ENCODE assay signal across 14 cellular contexts in the genomic region with DNA sequence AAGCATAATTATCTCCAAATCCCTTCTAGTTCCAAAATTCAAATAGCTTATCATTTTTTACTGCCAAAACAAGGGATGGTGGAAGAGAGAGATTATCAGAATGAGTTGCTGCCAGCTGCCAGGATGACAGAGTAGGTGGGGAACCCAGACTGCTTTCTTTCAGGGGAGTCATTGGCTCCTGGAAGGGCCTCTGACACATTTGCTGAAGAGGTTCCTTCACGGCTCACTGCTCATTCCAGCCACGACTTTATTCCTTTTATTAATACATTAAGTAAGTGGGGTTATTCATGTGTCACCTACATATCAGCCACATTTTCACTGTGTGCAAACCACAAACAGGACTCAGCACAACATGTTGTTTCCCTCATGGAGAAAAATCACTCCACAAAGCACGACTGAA. TPM values are rescaled to one million over a fixed set of nuclear protein-coding genes. Genes with fewer than 3 reads are reported as not detected.
DNase-seq lines count a peak whose midpoint lies in the region; ATAC-seq and TF ChIP-seq lines count a peak whose summit lies in the region.
"Had no signal": no experiment of that assay in that cellular context is flagged by ENCODE, and none has a peak within 500 bp of the region (broad histone marks: within the 10 kb centered on the region; RNA-seq: fewer than 3 reads in every experiment).

No MANE protein-coding gene starts in this region.

- H3K4me3 ChIP-seq in mammary epithelial cell (replicated peaks in 1 of 3; ENCODE audit: insufficient read depth in 1 of 3, low read depth in 2 of 3, low read length in 3 of 3): no peak overlapping the region
- H3K4me3 ChIP-seq: cardiac muscle cell had no signal

- H3K27ac Mint-ChIP-seq in activated CD8-positive, alpha-beta memory T cell treated with anti-CD3 and anti-CD28 coated beads, Interleukin-2, amount 10 ng/mL, durations not matched to agents 7 days and 5 days: no peak overlapping the region
- H3K27ac Mint-ChIP-seq: activated T-helper 1 cell treated with anti-CD3 and anti-CD28 coated beads, Interleukin-12 subunit alpha, Interleukin-12 subunit beta, Interleukin-2, Interleukin-4 antibody, amounts not matched to agents 30 ng/mL and 10 ng/mL and 1 ng/mL, durations not matched to agents 14 hours and 24 hours and 36 hours; immature natural killer cell had no signal

- no peak overlapping the region for H3K9ac ChIP-seq in mammary epithelial cell (ENCODE audit: insufficient read depth, low read length)

- H3K79me2 ChIP-seq in mammary epithelial cell (ENCODE audit: insufficient read depth, low read length): no peaks in the 10 kb centered on the region

- H3K9me3 Mint-ChIP-seq in activated CD8-positive, alpha-beta memory T cell treated with anti-CD3 and anti-CD28 coated beads, Interleukin-2, amount 10 ng/mL, durations not matched to agents 7 days and 5 days (ENCODE audit: low read depth): no peaks in the 10 kb centered on the region
- H3K9me3 Mint-ChIP-seq: activated T-helper 1 cell treated with anti-CD3 and anti-CD28 coated beads, Interleukin-12 subunit alpha, Interleukin-12 subunit beta, Interleukin-2, Interleukin-4 antibody, amounts not matched to agents 30 ng/mL and 10 ng/mL and 1 ng/mL, durations not matched to agents 14 hours and 24 hours and 36 hours; immature natural killer cell had no signal

- POLR2A ChIA-PET in RWPE1 (lab: Yijun Ruan, JAX; ENCODE audit: low non-redundant PET) (no interaction called here), GM10248 (lab: Yijun Ruan, JAX) (no interaction called here)

- peaks cover 2% of the 10 kb centered on the region for H3K36me3 Mint-ChIP-seq in activated CD8-positive, alpha-beta memory T cell treated with anti-CD3 and anti-CD28 coated beads, Interleukin-2, amount 10 ng/mL, durations not matched to agents 7 days and 5 days
- H3K36me3 Mint-ChIP-seq: immature natural killer cell had no signal

- H3K4me3 Mint-ChIP-seq in activated CD8-positive, alpha-beta memory T cell treated with anti-CD3 and anti-CD28 coated beads, Interleukin-2, amount 10 ng/mL, durations not matched to agents 7 days and 5 days: no peak overlapping the region
- H3K4me3 Mint-ChIP-seq: activated T-helper 1 cell treated with anti-CD3 and anti-CD28 coated beads, Interleukin-12 subunit alpha, Interleukin-12 subunit beta, Interleukin-2, Interleukin-4 antibody, amounts not matched to agents 30 ng/mL and 10 ng/mL and 1 ng/mL, durations not matched to agents 14 hours and 24 hours and 36 hours; immature natural killer cell had no signal

- no peaks in the 10 kb centered on the region for H3K36me3 ChIP-seq in mammary epithelial cell (ENCODE audit: insufficient read depth, low read length)
- H3K36me3 ChIP-seq: cardiac muscle cell had no signal

- WGBS in mammary epithelial cell (ENCODE audit: low coverage, missing lambda C conversion rate): 81% methylated on average over 3 of the region's 3 CpGs

- no peaks in the 10 kb centered on the region for H4K20me1 ChIP-seq in mammary epithelial cell (ENCODE audit: insufficient read depth, low read length)

- H3K4me1 Mint-ChIP-seq in activated CD8-positive, alpha-beta memory T cell treated with anti-CD3 and anti-CD28 coated beads, Interleukin-2, amount 10 ng/mL, durations not matched to agents 7 days and 5 days: peaks cover 20% of the 10 kb centered on the region
- H3K4me1 Mint-ChIP-seq: immature natural killer cell had no signal

- H3K9me3 ChIP-seq in mammary epithelial cell (replicated peaks; ENCODE audit: insufficient read depth, low read length): no peaks in the 10 kb centered on the region

- TF ChIP-seq CTCF in mammary epithelial cell (conservative IDR thresholded peaks at IDR 0.05 in 1 of 2, IDR thresholded peaks at IDR 0.05 in 1 of 2; ENCODE audit: extremely low read depth in 1 of 2, insufficient read depth in 1 of 2, low read depth in 1 of 2, low read length in 2 of 2) (no peak), RWPE1 (conservative IDR thresholded peaks at IDR 0.05; ENCODE audit: low read depth) (no peak), GM10248 (IDR thresholded peaks at IDR 0.05; ENCODE audit: control extremely low read depth, extremely low read depth, low read depth, missing control alignments) (no peak)

- no peak overlapping the region for H3K27ac ChIP-seq in mammary epithelial cell (ENCODE audit: insufficient read depth, low read depth, low read length)
- H3K27ac ChIP-seq in RWPE1: no peak overlapping the region
- H3K27ac ChIP-seq: cardiac muscle cell had no signal

- peaks cover 20% of the 10 kb centered on the region for H3K27me3 Mint-ChIP-seq in activated CD8-positive, alpha-beta memory T cell treated with anti-CD3 and anti-CD28 coated beads, Interleukin-2, amount 10 ng/mL, durations not matched to agents 7 days and 5 days

- intact Hi-C loops in mammary epithelial cell (cut with micrococcal nuclease): no loop called here

- H3K27me3 ChIP-seq in mammary epithelial cell (ENCODE audit: insufficient read depth, low read length): no peaks in the 10 kb centered on the region

- no peak for DNase-seq in activated CD8-positive, alpha-beta memory T cell treated with anti-CD3 and anti-CD28 coated beads, Interleukin-2, amount 10 ng/mL, durations not matched to agents 7 days and 5 days
- DNase-seq in activated CD8-positive, alpha-beta memory T cell treated with anti-CD3 and anti-CD28 coated beads, Interleukin-2, amount 50 U/mL, for 48 hours: no peak
- DNase-seq in NCI-H524 treated with DMSO at 0.1 percent for 48 hours (lab: John Stamatoyannopoulos, UW) (peak; percentile 75), mammary epithelial cell (no peak), RWPE1 (ENCODE audit: low spot score) (no peak), NCI-H1048 (lab: John Stamatoyannopoulos, UW) (no peak), GM10248 (ENCODE audit: extremely low spot score) (no peak)
- DNase-seq: immature natural killer cell; NCI-H187; SHP77; stimulated activated CD8-positive, alpha-beta memory T cell treated with anti-CD3 and anti-CD28 coated beads, Interleukin-4, amount 100 ng/mL, for 48 hours had no signal

- no TSS peak for BruUV-seq in mammary epithelial cell (replicated peaks; lab: Mats Ljungman, UMichigan)

- in situ Hi-C loops in mammary epithelial cell (cut with MboI; ENCODE audit: low sequenced_read_pairs in 2 of 2): no loop called here

- H3K4me1 ChIP-seq in mammary epithelial cell (ENCODE audit: insufficient read depth, low read length): no peaks in the 10 kb centered on the region

- CTCF ChIA-PET in activated CD8-positive, alpha-beta memory T cell treated with anti-CD3 and anti-CD28 coated beads, Interleukin-2, amount 10 ng/mL, durations not matched to agents 7 days and 5 days (lab: Charles Lee): interaction anchor here (1.2 to 1.3 kb wide), 2 partner anchors 19 to 45 kb away, joined by 3 read pairs; no protein-coding TSS in a partner anchor
- CTCF ChIA-PET in mammary epithelial cell (lab: Charles Lee; ENCODE audit: low non-redundant PET) (no interaction called here), RWPE1 (lab: Yijun Ruan, JAX) (no interaction called here), GM10248 (lab: Yijun Ruan, JAX) (interaction anchor here (0.7 to 1.7 kb wide), 5 partner anchors 13 to 92 kb away, joined by 3 to 6 read pairs (median 3); a partner anchor contains a TSS)

- no peak overlapping the region for H3K4me2 ChIP-seq in mammary epithelial cell (ENCODE audit: insufficient read depth, low read depth, low read length)

- ATAC-seq in activated CD8-positive, alpha-beta memory T cell treated with anti-CD3 and anti-CD28 coated beads, Interleukin-2, amount 10 ng/mL, durations not matched to agents 7 days and 5 days: peak; percentile 39
- peak; percentile 70 for ATAC-seq in HG02870 (IDR thresholded peaks at IDR 0.05; ENCODE audit: unreplicated experiment)

- H2AFZ ChIP-seq in mammary epithelial cell (ENCODE audit: low read depth, low read length): no peak overlapping the region

- dilution Hi-C loops in mammary epithelial cell (cut with HindIII; ENCODE audit: low sequenced_read_pairs): no loop called here

RNA-seq across cellular contexts. Expression of a gene that starts 12.7 kb away (rescaled TPM):
- under 1 TPM in 1 of 2 experiments, not detected in 1; 0.18 TPM for total RNA-seq in activated CD8-positive, alpha-beta memory T cell treated with anti-CD3 and anti-CD28 coated beads, Interleukin-2, amount 10 ng/mL, durations not matched to agents 7 days and 5 days
- not detected for total RNA-seq in mammary epithelial cell
- polyA plus RNA-seq in mammary epithelial cell: 0.07 TPM
- polyA minus RNA-seq in mammary epithelial cell: not detected
- total RNA-seq: activated T-helper 1 cell treated with anti-CD3 and anti-CD28 coated beads, Interleukin-12 subunit alpha, Interleukin-12 subunit beta, Interleukin-2, Interleukin-4 antibody, amounts not matched to agents 30 ng/mL and 10 ng/mL and 1 ng/mL, durations not matched to agents 14 hours and 24 hours and 36 hours; cardiac muscle cell had no signal
- polyA plus RNA-seq: cardiac muscle cell, immature natural killer cell had no signal

RNA-seq across cellular contexts. Expression of a gene that starts 23.5 kb away (rescaled TPM):
- 10 to 100 TPM; 59.5 to 61.0 TPM for total RNA-seq in activated CD8-positive, alpha-beta memory T cell treated with anti-CD3 and anti-CD28 coated beads, Interleukin-2, amount 10 ng/mL, durations not matched to agents 7 days and 5 days
- 10 to 100 TPM; 20.3 to 28.7 TPM for total RNA-seq in mammary epithelial cell
- polyA plus RNA-seq in mammary epithelial cell: 28.1 TPM
- 34.7 TPM for polyA minus RNA-seq in mammary epithelial cell

RNA-seq across cellular contexts. Expression of a gene that starts 46.1 kb away (rescaled TPM):
- 100 to 1,000 TPM; 125 to 129 TPM for total RNA-seq in activated CD8-positive, alpha-beta memory T cell treated with anti-CD3 and anti-CD28 coated beads, Interleukin-2, amount 10 ng/mL, durations not matched to agents 7 days and 5 days
- 10 to 100 TPM in 1 of 2 donors, 1 to 10 TPM in 1; 2.7 to 34.9 TPM for total RNA-seq in mammary epithelial cell
- 41.8 TPM for polyA plus RNA-seq in mammary epithelial cell
- 35.0 TPM for polyA minus RNA-seq in mammary epithelial cell

Comparison
In these comparisons a context has a peak if more than half of its experiments do, and no peak if none do; other contexts are left out.
1. CTCF ChIA-PET loops: an anchor here in activated CD8-positive, alpha-beta memory T cell treated with anti-CD3 and anti-CD28 coated beads, Interleukin-2, amount 10 ng/mL, durations not matched to agents 7 days and 5 days (1.2 to 1.3 kb wide) and GM10248 (0.7 to 1.7 kb wide); none called in mammary epithelial cell and RWPE1.